In genomic region chr22:44567846-44568493, GRCh38 we compare ENCODE assay signal across 8 cellular contexts.
DNase-seq lines count a peak whose midpoint lies in the region; ATAC-seq, FAIRE-seq and TF ChIP-seq lines count a peak whose summit lies in the region.

No MANE protein-coding gene starts in this region.

- H4K20me1 ChIP-seq in K562 (replicated peaks; ENCODE audit: control insufficient read depth, insufficient read depth, low read length): no peaks in the 10 kb centered on the region

- in situ Hi-C loops in K562 (cut with MboI): no loop called here
- in situ Hi-C loops in transverse colon (cut with MboI; ENCODE audit: low pct_ligation_motif_present in 1 of 4, low pct_unique_long_range_greater_than_20kb in 1 of 4, low sequenced_read_pairs in 3 of 4): no loop called here

- POLR2A ChIA-PET in K562 (lab: Yijun Ruan, JAX): interaction anchor here (0.7 to 1.0 kb wide), 2 partner anchors 9 to 31 kb away, joined by 3 read pairs; no protein-coding TSS in a partner anchor

- H3K4me1 ChIP-seq in heart left ventricle (peaks cover 0 to 13% (median 0%) of the 10 kb centered on the region in 12 donors), K562 (replicated peaks in 1 of 2; ENCODE audit: control insufficient read depth in 2 of 2, insufficient read depth in 2 of 2, low read length in 2 of 2) (peaks cover 0 to 5% of the 10 kb centered on the region in 2 experiments; a peak in 2 of 5 replicates), transverse colon (no peaks in the 10 kb centered on the region)

- H3K9me3 ChIP-seq in heart left ventricle (peaks cover 0 to 32% (median 6%) of the 10 kb centered on the region in 12 donors), K562 (replicated peaks; ENCODE audit: control insufficient read depth, insufficient read depth, low read depth, low read length) (no peaks in the 10 kb centered on the region), transverse colon (no peaks in the 10 kb centered on the region)

- TF ChIP-seq EP300 in K562 (IDR thresholded peaks at IDR 0.05; ENCODE audit: low read length): no peak
- no peak for TF ChIP-seq EP300 in transverse colon (IDR thresholded peaks at IDR 0.05; ENCODE audit: low read depth)

- peak in 1 of 2 experiments; percentile 42; a peak in 2 of 4 replicates for TF ChIP-seq RAD21 in K562 (CRISPR knock-in tag; conservative IDR thresholded peaks at IDR 0.05 in 1 of 2, IDR thresholded peaks at IDR 0.05 in 1 of 2)

- TF ChIP-seq POLR2A in heart left ventricle (IDR thresholded peaks at IDR 0.05) (no peak), K562 (conservative IDR thresholded peaks at IDR 0.05) (no peak), transverse colon (IDR thresholded peaks at IDR 0.05) (no peak)

- no peaks in the 10 kb centered on the region for H3K79me2 ChIP-seq in K562 (ENCODE audit: control insufficient read depth, insufficient read depth, low read length)

- DNase-seq in heart left ventricle (peak in 2 of 5 donors; percentile 27 to 70), left ventricle myocardium superior (no peak), SW480 (ENCODE audit: low spot score) (peak; percentile 13), K562 (ENCODE audit: extremely low read depth in 1 of 4, low spot score in 3 of 4) (peak in 1 of 4 experiments; percentile 47), mesenteric fat pad (ENCODE audit: low spot score) (peak; percentile 80), transverse colon (peak; percentile 65), NCI-H2107 treated with DMSO at 0.1 percent for 48 hours (lab: John Stamatoyannopoulos, UW; ENCODE audit: unreplicated experiment) (no peak)

- no peak overlapping the region for H3K27ac ChIP-seq in heart left ventricle
- H3K27ac ChIP-seq in K562 (ENCODE audit: extremely low read depth, low read depth, low read length): no peak overlapping the region
- H3K27ac ChIP-seq in transverse colon: no peak overlapping the region

- TF ChIP-seq CTCF in heart left ventricle (IDR thresholded peaks at IDR 0.05) (peak; percentile 22 to 59 (median 46)), K562 (IDR thresholded peaks at IDR 0.05 in 2 of 3, conservative IDR thresholded peaks at IDR 0.05 in 1 of 3; ENCODE audit: insufficient read depth in 2 of 3, low read depth in 1 of 3, low read length in 3 of 3) (peak; percentile 30 to 50 (median 45); a peak in 4 of 6 replicates), transverse colon (IDR thresholded peaks at IDR 0.05) (peak; percentile 54 to 63 (median 60))

- H3K9ac ChIP-seq in K562 (ENCODE audit: insufficient read depth in 1 of 2, low read depth in 2 of 2, low read length in 2 of 2): no peak overlapping the region

- peak; percentile 57 for FAIRE-seq in K562 (lab: Jason Lieb, UNC)

- H2AFZ ChIP-seq in K562 (ENCODE audit: low read depth, low read length): no peak overlapping the region

- CTCF ChIA-PET in K562 (lab: Yijun Ruan, JAX; ENCODE audit: low intra/inter-chr PET ratio): interaction anchor here (0.7 to 1.3 kb wide), 3 partner anchors 12 to 487 kb away, joined by 3 to 7 read pairs (median 3); no protein-coding TSS in a partner anchor

- BruUV-seq in K562 (replicated peaks; lab: Mats Ljungman, UMichigan): no TSS peak

- WGBS in heart left ventricle, 4 donors: 68 to 82% (median 73%) methylated on average over 6 to 8 of the region's 8 CpGs
- WGBS in K562 (ENCODE audit: insufficient coverage, low coverage, missing lambda C conversion rate): 18% methylated on average over 6 of the region's 8 CpGs
- 36 to 43% methylated on average over 2 to 8 of the region's 8 CpGs for WGBS in transverse colon (ENCODE audit: low coverage in 1 of 2), 2 donors

- intact Hi-C loops in heart left ventricle (cut with DNase I) (no loop called here), left ventricle myocardium superior (cut with micrococcal nuclease) (no loop called here), K562 (cut with micrococcal nuclease) (no loop called here), transverse colon (cut with DNase I; ENCODE audit: low total_unique reads) (no loop called here)

- H3K4me2 ChIP-seq in K562 (ENCODE audit: insufficient read depth, low read length): no peak overlapping the region

- no peaks in the 10 kb centered on the region for H3K36me3 ChIP-seq in heart left ventricle
- H3K36me3 ChIP-seq in K562 (ENCODE audit: control insufficient read depth, insufficient read depth, low read length): no peaks in the 10 kb centered on the region
- H3K36me3 ChIP-seq in transverse colon: no peaks in the 10 kb centered on the region

- H3K9me1 ChIP-seq in K562 (ENCODE audit: control insufficient read depth, insufficient read depth, low read length): no peaks in the 10 kb centered on the region

- ATAC-seq in heart left ventricle (no peak), left ventricle myocardium superior (no peak), K562 (no peak), GM19463 (IDR thresholded peaks at IDR 0.05; ENCODE audit: unreplicated experiment) (no peak)

- H3K4me3 ChIP-seq in heart left ventricle (no peak overlapping the region), K562 (no peak overlapping the region), transverse colon (no peak overlapping the region)

- H3K27me3 ChIP-seq in heart left ventricle (no peaks in the 10 kb centered on the region), K562 (ENCODE audit: control insufficient read depth in 2 of 2, insufficient read depth in 2 of 2, low read length in 2 of 2) (peaks cover 2 to 37% of the 10 kb centered on the region in 2 experiments; a peak in 3 of 5 replicates), transverse colon (no peaks in the 10 kb centered on the region)

TF ChIP-seq in K562, 482 proteins besides CTCF, POLR2A, EP300 and RAD21:
- TF ChIP-seq ESRRA (IDR thresholded peaks at IDR 0.05; ENCODE audit: borderline replicate concordance, low read depth) (0 out of 2 replicates have a peak, but pooled peaks have one; percentile 38), SMC3 (conservative IDR thresholded peaks at IDR 0.05; ENCODE audit: insufficient read depth, low read depth, low read length) (0 out of 2 replicates have a peak, but pooled peaks have one; percentile 31), CXXC5 (CRISPR knock-in tag; IDR thresholded peaks at IDR 0.05) (no peak), ZNF274 (IDR thresholded peaks at IDR 0.05; ENCODE audit: borderline replicate concordance, low read depth, low read length) (no peak)
TF ChIP-seq in K562: peak in this region for 2.

Comparison
In these comparisons a context has a peak if more than half of its experiments do, and no peak if none do; other contexts are left out.
1. DNase-seq: peak in SW480 (single experiment), mesenteric fat pad (single experiment) and transverse colon (single experiment); none in left ventricle myocardium superior (single experiment) and NCI-H2107 treated with DMSO at 0.1 percent for 48 hours (single experiment).
2. Peak in every context shown above with its lines, with median percentiles within 50 percentile points of each other: CTCF ChIP-seq.